Comparison of ENCODE assay signal across 1 cellular context in the genomic region with DNA sequence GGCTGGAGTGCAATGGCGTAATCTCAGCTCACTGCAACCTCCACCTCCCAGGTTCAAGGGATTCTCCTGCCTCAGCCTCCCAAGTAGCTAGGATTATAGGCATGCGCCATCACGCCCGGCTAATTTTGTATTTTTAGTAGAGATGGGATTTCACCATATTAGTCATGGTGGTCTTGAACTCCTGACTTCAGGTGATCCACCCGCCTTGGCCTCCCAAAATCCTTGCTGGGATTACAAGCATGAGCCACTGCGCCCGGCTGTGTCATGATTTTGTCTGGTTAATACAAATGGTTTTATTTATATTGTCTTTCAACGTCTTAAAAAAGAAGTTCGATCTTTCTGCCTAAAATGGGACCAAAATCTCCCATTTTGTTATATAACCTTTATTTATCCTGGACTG. TPM values are rescaled to one million over a fixed set of nuclear protein-coding genes. Genes with fewer than 3 reads are reported as not detected.
"Had no signal": no experiment of that assay in that cellular context is flagged by ENCODE, and none has a peak within 500 bp of the region (broad histone marks: within the 10 kb centered on the region; RNA-seq: fewer than 3 reads in every experiment).

No MANE protein-coding gene starts in this region.

RNA-seq across cellular contexts. Expression of gene PKDCC, which starts 19.2 kb away (rescaled TPM):
- total RNA-seq: naive thymus-derived CD4-positive, alpha-beta T cell had no signal
- polyA plus RNA-seq: naive thymus-derived CD4-positive, alpha-beta T cell had no signal
